Comparison of ENCODE assay signal across 30 cellular contexts in genomic region chr3:66210687-66211295, GRCh38.
"Had no signal": no experiment of that assay in that cellular context is flagged by ENCODE, and none has a peak within 500 bp of the region (broad histone marks: within the 10 kb centered on the region; RNA-seq: fewer than 3 reads in every experiment).

No MANE protein-coding gene starts in this region.

- H3K9me3 ChIP-seq: esophagus muscularis mucosa, gastroesophageal sphincter, heart left ventricle, left lung, prostate gland, right atrium auricular region, thoracic aorta, tibial nerve, upper lobe of left lung had no signal

- H3K4me3 Mint-ChIP-seq: naive thymus-derived CD4-positive, alpha-beta T cell; nephron; stimulated activated naive CD8-positive, alpha-beta T cell treated with anti-CD3 and anti-CD28 coated beads, Interleukin-15, amount 100 ng/mL, for 72 hours had no signal

- H3K36me3 ChIP-seq: esophagus muscularis mucosa, gastroesophageal sphincter, heart left ventricle, left lung, prostate gland, right atrium auricular region, thoracic aorta, tibial nerve, upper lobe of left lung had no signal

- H3K4me1 Mint-ChIP-seq: naive thymus-derived CD4-positive, alpha-beta T cell; nephron; stimulated activated naive CD8-positive, alpha-beta T cell treated with anti-CD3 and anti-CD28 coated beads, Interleukin-15, amount 100 ng/mL, for 72 hours had no signal

- H2AFZ ChIP-seq: hepatocyte had no signal

- H3K27me3 ChIP-seq: gastroesophageal sphincter, heart left ventricle, hepatocyte, left lung, right atrium auricular region, tibial nerve, upper lobe of left lung had no signal

- ATAC-seq: foreskin keratinocyte; gastroesophageal sphincter; heart left ventricle; left lung; naive thymus-derived CD4-positive, alpha-beta T cell; sciatic nerve; stimulated activated naive CD8-positive, alpha-beta T cell treated with anti-CD3 and anti-CD28 coated beads, Interleukin-15, amount 100 ng/mL, for 72 hours had no signal

- H3K4me1 ChIP-seq: esophagus muscularis mucosa, foreskin keratinocyte, gastroesophageal sphincter, heart left ventricle, left lung, prostate gland, right atrium auricular region, tibial nerve, upper lobe of left lung had no signal

- H3K27me3 Mint-ChIP-seq: stimulated activated naive CD8-positive, alpha-beta T cell treated with anti-CD3 and anti-CD28 coated beads, Interleukin-15, amount 100 ng/mL, for 72 hours had no signal

- H3K4me3 ChIP-seq: coronary artery, esophagus muscularis mucosa, gastroesophageal sphincter, heart left ventricle, hepatocyte, left lung, prostate gland, right atrium auricular region, smooth muscle cell, tibial nerve, upper lobe of left lung had no signal

- H3K36me3 Mint-ChIP-seq: naive thymus-derived CD4-positive, alpha-beta T cell had no signal

- FAIRE-seq: endothelial cell of umbilical vein, kidney, urothelium cell line had no signal

- H3K4me2 ChIP-seq: hepatocyte, smooth muscle cell had no signal

- H3K27ac Mint-ChIP-seq: naive thymus-derived CD4-positive, alpha-beta T cell had no signal

- H3K27ac ChIP-seq: coronary artery, esophagus muscularis mucosa, foreskin keratinocyte, gastroesophageal sphincter, heart left ventricle, hepatocyte, left lung, prostate gland, right atrium auricular region, thoracic aorta, tibial nerve, upper lobe of left lung had no signal

- H3K79me2 ChIP-seq: hepatocyte had no signal

- H3K9me3 Mint-ChIP-seq: naive thymus-derived CD4-positive, alpha-beta T cell; nephron; stimulated activated naive CD8-positive, alpha-beta T cell treated with anti-CD3 and anti-CD28 coated beads, Interleukin-15, amount 100 ng/mL, for 72 hours had no signal

- DNase-seq: dermis blood vessel endothelial cell; effector memory CD4-positive, alpha-beta T cell; foreskin keratinocyte; heart left ventricle; kidney; left lung; mesenchymal stem cell; midbrain; naive thymus-derived CD4-positive, alpha-beta T cell; nucleus accumbens; stimulated activated CD4-positive, alpha-beta T cell treated with anti-CD3 and anti-CD28 coated beads, Interleukin-12 subunit alpha, Interleukin-12 subunit beta, amount 100 ng/mL, for 4 hours; stimulated activated CD4-positive, alpha-beta T cell treated with anti-CD3 and anti-CD28 coated beads, Interleukin-1b, Interleukin-23, amount 100 ng/mL, for 48 hours; stimulated activated CD4-positive, alpha-beta T cell treated with anti-CD3 and anti-CD28 coated beads, Interleukin-4, amount 100 ng/mL, for 1 hour; stimulated activated CD8-positive, alpha-beta memory T cell treated with anti-CD3 and anti-CD28 coated beads, Interleukin-4, amount 100 ng/mL, for 48 hours; stimulated activated naive CD4-positive, alpha-beta T cell; stimulated activated naive CD8-positive, alpha-beta T cell treated with anti-CD3 and anti-CD28 coated beads, Interleukin-15, amount 100 ng/mL, for 72 hours; upper lobe of left lung had no signal
